In genomic region chr11:43072096-43072495, GRCh38 we compare ENCODE assay signal across 17 cellular contexts.
"Had no signal": no experiment of that assay in that cellular context is flagged by ENCODE, and none has a peak within 500 bp of the region (broad histone marks: within the 10 kb centered on the region; RNA-seq: fewer than 3 reads in every experiment).

No MANE protein-coding gene starts in this region.

- H3K27ac Mint-ChIP-seq: activated CD4-positive, alpha-beta T cell treated with anti-CD3 and anti-CD28 coated beads for 36 hours; activated CD8-positive, alpha-beta T cell treated with anti-CD3 and anti-CD28 coated beads, Interleukin-2, amount 10 ng/mL, durations not matched to agents 7 days and 5 days; activated naive CD8-positive, alpha-beta T cell treated with anti-CD3 and anti-CD28 coated beads, Interleukin-2, amount 10 ng/mL, durations not matched to agents 7 days and 5 days; brain; mesothelial cell of epicardium had no signal

- H3K4me1 ChIP-seq: colonic mucosa, lower lobe of right lung, sigmoid colon, spleen, stomach, testis, upper lobe of right lung had no signal

- H3K36me3 ChIP-seq: colonic mucosa, lower lobe of right lung, ovary, sigmoid colon, spleen, stomach, upper lobe of right lung had no signal

- H3K27me3 Mint-ChIP-seq: activated CD4-positive, alpha-beta T cell treated with anti-CD3 and anti-CD28 coated beads for 36 hours; activated naive CD8-positive, alpha-beta T cell treated with anti-CD3 and anti-CD28 coated beads, Interleukin-2, amount 10 ng/mL, durations not matched to agents 7 days and 5 days had no signal

- H3K4me1 Mint-ChIP-seq: activated CD4-positive, alpha-beta T cell treated with anti-CD3 and anti-CD28 coated beads for 36 hours; activated naive CD8-positive, alpha-beta T cell treated with anti-CD3 and anti-CD28 coated beads, Interleukin-2, amount 10 ng/mL, durations not matched to agents 7 days and 5 days; brain had no signal

- H3K4me3 ChIP-seq: colonic mucosa, lower lobe of right lung, ovary, sigmoid colon, spleen, stomach, testis, upper lobe of right lung had no signal

- H3K36me3 Mint-ChIP-seq: activated naive CD8-positive, alpha-beta T cell treated with anti-CD3 and anti-CD28 coated beads, Interleukin-2, amount 10 ng/mL, durations not matched to agents 7 days and 5 days; brain; mesothelial cell of epicardium had no signal

- H3K27me3 ChIP-seq: colonic mucosa, ovary, sigmoid colon, spleen, stomach, testis, upper lobe of right lung had no signal

- DNase-seq: activated CD4-positive, alpha-beta T cell treated with anti-CD3 and anti-CD28 coated beads for 36 hours; activated CD8-positive, alpha-beta memory T cell treated with anti-CD3 and anti-CD28 coated beads, Interleukin-2, amount 50 U/mL, for 4 hours; activated CD8-positive, alpha-beta T cell treated with anti-CD3 and anti-CD28 coated beads, Interleukin-2, amount 10 ng/mL, durations not matched to agents 7 days and 5 days; activated naive CD8-positive, alpha-beta T cell treated with anti-CD3 and anti-CD28 coated beads, Interleukin-2, amount 10 ng/mL, durations not matched to agents 7 days and 5 days; central memory CD4-positive, alpha-beta T cell; colonic mucosa; left cardiac atrium; lower lobe of right lung; ovary; sigmoid colon; spleen; stomach; testis; upper lobe of right lung had no signal

- H3K27ac ChIP-seq: colonic mucosa, lower lobe of right lung, ovary, sigmoid colon, spleen, stomach, testis, upper lobe of right lung had no signal

- ATAC-seq: activated CD4-positive, alpha-beta T cell treated with anti-CD3 and anti-CD28 coated beads for 36 hours; activated CD8-positive, alpha-beta T cell treated with anti-CD3 and anti-CD28 coated beads, Interleukin-2, amount 10 ng/mL, durations not matched to agents 7 days and 5 days; esophagus mucosa; left cardiac atrium; lower lobe of right lung; upper lobe of right lung had no signal

- H3K4me3 Mint-ChIP-seq: activated CD4-positive, alpha-beta T cell treated with anti-CD3 and anti-CD28 coated beads for 36 hours; activated CD8-positive, alpha-beta T cell treated with anti-CD3 and anti-CD28 coated beads, Interleukin-2, amount 10 ng/mL, durations not matched to agents 7 days and 5 days; activated naive CD8-positive, alpha-beta T cell treated with anti-CD3 and anti-CD28 coated beads, Interleukin-2, amount 10 ng/mL, durations not matched to agents 7 days and 5 days; brain; mesothelial cell of epicardium had no signal

- H3K9me3 ChIP-seq: colonic mucosa, lower lobe of right lung, ovary, stomach, testis, upper lobe of right lung had no signal
